In the genomic region with DNA sequence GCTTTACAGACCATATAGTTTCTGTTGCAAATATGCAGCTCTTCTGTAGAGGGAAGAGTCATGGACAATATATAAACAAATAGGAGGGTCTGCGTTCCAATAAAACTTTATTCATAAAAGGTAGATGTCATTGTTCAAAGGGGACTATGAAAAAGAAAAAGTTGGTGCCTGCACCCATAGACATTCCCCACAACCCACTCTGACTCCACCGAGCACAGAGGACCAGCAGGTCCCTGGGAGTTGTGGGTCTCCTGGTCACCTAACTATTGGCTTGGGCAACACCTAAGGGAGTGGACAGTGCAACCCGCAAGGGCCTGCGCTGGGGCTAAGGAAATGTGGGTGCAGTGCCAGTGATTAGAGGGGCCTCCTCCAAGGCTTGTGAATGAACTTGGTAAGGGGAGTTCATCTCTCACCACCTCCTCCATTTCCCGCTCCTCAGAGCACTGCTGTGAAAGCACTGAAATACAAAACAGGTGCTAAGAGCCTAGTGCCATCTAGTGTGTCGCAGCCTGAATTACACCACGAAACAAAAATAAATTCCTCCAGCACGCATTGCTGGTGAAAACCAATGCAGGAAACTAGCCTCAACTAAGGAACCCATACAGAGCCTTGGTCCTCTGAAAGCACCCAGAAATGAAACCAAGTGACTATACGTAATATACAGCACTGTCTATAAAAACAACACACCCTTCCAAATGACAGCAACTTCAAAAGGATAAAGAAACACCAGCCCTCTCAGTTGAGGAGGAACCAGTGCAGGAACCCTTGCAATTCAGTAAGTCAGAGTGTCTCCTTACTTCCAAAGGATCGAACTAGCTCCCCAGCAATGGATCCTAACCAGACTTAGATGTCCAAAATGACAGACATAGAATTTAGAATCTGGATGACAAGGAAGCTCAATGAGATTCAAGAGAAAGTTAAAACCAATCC, we compare ENCODE assay signal across 8 cellular contexts.
DNase-seq lines count a peak whose midpoint lies in the region; ATAC-seq and TF ChIP-seq lines count a peak whose summit lies in the region.

No MANE protein-coding gene starts in this region.

- no peaks in the 10 kb centered on the region for H3K79me2 ChIP-seq in SK-N-SH (ENCODE audit: insufficient read depth)

- WGBS in heart left ventricle, 4 donors, result 66 to 72% (median 70%) methylated on average over 10 of the region's 10 CpGs
- WGBS in SK-N-SH (ENCODE audit: low lambda C conversion rate), result 74% methylated on average over 10 of the region's 10 CpGs

- H3K4me2 ChIP-seq in SK-N-SH, result no peak overlapping the region

- H4K20me1 ChIP-seq in SK-N-SH (ENCODE audit: insufficient read depth), result no peaks in the 10 kb centered on the region

- H3K27ac ChIP-seq in heart left ventricle, result no peak overlapping the region
- no peak overlapping the region for H3K27ac ChIP-seq in SK-N-SH (ENCODE audit: low read depth in 2 of 2, low read length in 1 of 2)

- no peaks in the 10 kb centered on the region for H3K9me2 ChIP-seq in SK-N-SH

- DNase-seq in heart left ventricle (no peak), Right ventricle myocardium inferior (ENCODE audit: missing footprints) (no peak), HuH-7 (ENCODE audit: low spot score) (peak; percentile 28), SK-N-SH (no peak), germinal center (ENCODE audit: low spot score) (peak; percentile 10), NCI-H1048 (lab: John Stamatoyannopoulos, UW) (no peak), T-helper 9 cell (no peak)

- no peaks in the 10 kb centered on the region for H3K27me3 ChIP-seq in heart left ventricle
- H3K27me3 ChIP-seq in SK-N-SH (ENCODE audit: insufficient read depth), result no peaks in the 10 kb centered on the region

- H3K9ac ChIP-seq in SK-N-SH, result no peak overlapping the region

- H3K9me3 ChIP-seq in heart left ventricle (peaks cover 0 to 18% (median 7%) of the 10 kb centered on the region in 12 donors), SK-N-SH (no peaks in the 10 kb centered on the region)

- H3K4me3 ChIP-seq in heart left ventricle, result no peak overlapping the region
- H3K4me3 ChIP-seq in SK-N-SH (ENCODE audit: low read depth in 2 of 2, low read length in 1 of 2), result no peak overlapping the region; a peak in 1 of 4 replicates

- no peaks in the 10 kb centered on the region for H3K36me3 ChIP-seq in heart left ventricle
- H3K36me3 ChIP-seq in SK-N-SH (replicated peaks in 1 of 2; ENCODE audit: control insufficient read depth in 1 of 2, insufficient read depth in 2 of 2, low read length in 1 of 2), result no peaks in the 10 kb centered on the region

- intact Hi-C loops in heart left ventricle (cut with DNase I), result no loop called here
- intact Hi-C loops in Right ventricle myocardium inferior (cut with DNase I), result no loop called here

- H3K4me1 ChIP-seq in heart left ventricle (no peaks in the 10 kb centered on the region), SK-N-SH (ENCODE audit: control insufficient read depth in 1 of 2, insufficient read depth in 2 of 2, low read depth in 1 of 2, low read length in 1 of 2) (no peaks in the 10 kb centered on the region)

- ATAC-seq in heart left ventricle, result peak in 2 of 4 donors; percentile 34 to 55
- ATAC-seq in Right ventricle myocardium inferior, result no peak
- no peak for ATAC-seq in HG02884 (IDR thresholded peaks at IDR 0.05; ENCODE audit: unreplicated experiment)

- CTCF ChIA-PET in SK-N-SH (lab: Yijun Ruan, JAX), result interaction anchor here (0.6 to 4.2 kb wide), 14 partner anchors 10 to 187 kb away, joined by 3 to 29 read pairs (median 4); a partner anchor contains a TSS

- TF ChIP-seq CTCF in heart left ventricle (IDR thresholded peaks at IDR 0.05) (peak in 7 of 12 donors; percentile 12 to 34 (median 25)), SK-N-SH (IDR thresholded peaks at IDR 0.05) (peak; percentile 58)

- POLR2A ChIA-PET in SK-N-SH (lab: Yijun Ruan, JAX), result no interaction called here

- no peak overlapping the region for H2AFZ ChIP-seq in SK-N-SH (ENCODE audit: low read depth)

- TF ChIP-seq POLR2A in heart left ventricle (IDR thresholded peaks at IDR 0.05), result no peak

- no peak for TF ChIP-seq EP300 in SK-N-SH (IDR thresholded peaks at IDR 0.05; ENCODE audit: borderline replicate concordance in 1 of 2, low read depth in 1 of 2, low read length in 1 of 2)

- peak; percentile 71 for TF ChIP-seq RAD21 in SK-N-SH (IDR thresholded peaks at IDR 0.05; ENCODE audit: low read length)

- H3F3A ChIP-seq in SK-N-SH (replicated peaks; ENCODE audit: insufficient read depth), result no peaks in the 10 kb centered on the region

TF ChIP-seq in SK-N-SH, 30 proteins besides CTCF, POLR2A, EP300 and RAD21:
- TF ChIP-seq JUND (IDR thresholded peaks at IDR 0.05) (no peak), SMC3 (IDR thresholded peaks at IDR 0.05; ENCODE audit: low read depth, low read length) (peak; percentile 56; the same call in 1 of the 2 replicates), MEF2A (IDR thresholded peaks at IDR 0.05; ENCODE audit: borderline replicate concordance, low read depth) (no peak), POLR2AphosphoS5 (IDR thresholded peaks at IDR 0.05; ENCODE audit: low read depth, low read length) (no peak), ELF1 (IDR thresholded peaks at IDR 0.05) (no peak), TEAD4 (IDR thresholded peaks at IDR 0.05; ENCODE audit: borderline replicate concordance, insufficient read depth) (no peak)
- TF ChIP-seq, protein P1, sequence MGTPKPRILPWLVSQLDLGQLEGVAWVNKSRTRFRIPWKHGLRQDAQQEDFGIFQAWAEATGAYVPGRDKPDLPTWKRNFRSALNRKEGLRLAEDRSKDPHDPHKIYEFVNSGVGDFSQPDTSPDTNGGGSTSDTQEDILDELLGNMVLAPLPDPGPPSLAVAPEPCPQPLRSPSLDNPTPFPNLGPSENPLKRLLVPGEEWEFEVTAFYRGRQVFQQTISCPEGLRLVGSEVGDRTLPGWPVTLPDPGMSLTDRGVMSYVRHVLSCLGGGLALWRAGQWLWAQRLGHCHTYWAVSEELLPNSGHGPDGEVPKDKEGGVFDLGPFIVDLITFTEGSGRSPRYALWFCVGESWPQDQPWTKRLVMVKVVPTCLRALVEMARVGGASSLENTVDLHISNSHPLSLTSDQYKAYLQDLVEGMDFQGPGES (IDR thresholded peaks at IDR 0.05; ENCODE audit: low read depth, low read length), result no peak

Comparison
In these comparisons a context has a peak if more than half of its experiments do, and no peak if none do; other contexts are left out.
1. DNase-seq: peak in HuH-7 (single experiment) and germinal center (single experiment); none in heart left ventricle (0 of 5), Right ventricle myocardium inferior (single experiment), SK-N-SH (single experiment), NCI-H1048 (single experiment) and T-helper 9 cell (single experiment).